8 cellular contexts compared by ENCODE assay signal in the genomic region with DNA sequence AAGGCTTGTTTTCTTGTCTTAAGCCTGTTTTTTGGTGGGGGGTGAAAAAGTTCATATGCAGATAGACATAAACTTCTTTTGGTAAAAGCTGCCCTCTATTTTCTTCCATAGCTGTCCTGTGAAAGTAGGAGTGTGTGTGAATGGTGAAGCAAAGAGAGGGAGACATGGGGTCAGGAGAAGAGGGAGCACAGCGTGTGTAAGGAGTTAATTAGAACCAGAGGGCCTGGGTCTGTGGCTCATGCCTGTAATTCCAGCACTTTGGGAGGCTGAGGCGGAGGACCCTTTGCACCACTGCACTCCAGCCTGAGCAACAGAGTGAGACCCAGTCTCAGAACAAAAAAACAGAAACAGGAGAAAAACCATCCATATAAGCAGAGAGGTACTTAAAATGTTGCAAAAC. TPM values are rescaled to one million over a fixed set of nuclear protein-coding genes. Genes with fewer than 3 reads are reported as not detected.
A peak's percentile ranks its signal among the peaks of the same experiment; 100 is the strongest.
DNase-seq lines count a peak whose midpoint lies in the region; ATAC-seq and TF ChIP-seq lines count a peak whose summit lies in the region.

No MANE protein-coding gene starts in this region.

- H3K9ac ChIP-seq in BLaER1 treated with 17β-estradiol and CSF1 and Interleukin-3, amounts not matched to agents 10 nM and 100 nM = peak overlapping the region; percentile 88 to 97 (median 93)

- H3K27ac Mint-ChIP-seq in nephron progenitor cell = peak overlapping the region; percentile 94

- H4K20me1 ChIP-seq in BLaER1 treated with 17β-estradiol and CSF1 and Interleukin-3, amounts not matched to agents 10 nM and 100 nM = no peaks in the 10 kb centered on the region

- H3K9me3 ChIP-seq in BLaER1 treated with 17β-estradiol and CSF1 and Interleukin-3, amounts not matched to agents 10 nM and 100 nM (replicated peaks in 1 of 11) = peaks cover 24 to 40% (median 35%) of the 10 kb centered on the region in 11 experiments

- no peak for ATAC-seq in GM21529 (IDR thresholded peaks at IDR 0.05; ENCODE audit: unreplicated experiment)
- ATAC-seq in GM19324 (IDR thresholded peaks at IDR 0.05; ENCODE audit: low FRiP score, unreplicated experiment) = no peak
- ATAC-seq in HG03159 (IDR thresholded peaks at IDR 0.05; ENCODE audit: unreplicated experiment) = no peak

- H3K27ac ChIP-seq in BLaER1 treated with 17β-estradiol and CSF1 and Interleukin-3, amounts not matched to agents 10 nM and 100 nM = peak overlapping the region; percentile 91 to 99 (median 98)

- peaks cover 27% of the 10 kb centered on the region for H3K4me1 Mint-ChIP-seq in nephron progenitor cell

- H3K4me3 Mint-ChIP-seq in nephron progenitor cell = peak overlapping the region; percentile 93

- H3K36me3 Mint-ChIP-seq in nephron progenitor cell (ENCODE audit: low read depth) = peaks cover 39% of the 10 kb centered on the region

- peaks cover 4% of the 10 kb centered on the region for H3K27me3 Mint-ChIP-seq in nephron progenitor cell (ENCODE audit: low read depth, poor library complexity)

- H3K27me3 ChIP-seq in BLaER1 treated with 17β-estradiol and CSF1 and Interleukin-3, amounts not matched to agents 10 nM and 100 nM = no peaks in the 10 kb centered on the region

- peak overlapping the region; percentile 62 to 82 (median 73) for H3K4me3 ChIP-seq in BLaER1 treated with 17β-estradiol and CSF1 and Interleukin-3, amounts not matched to agents 10 nM and 100 nM

- H3K9me3 Mint-ChIP-seq in nephron progenitor cell = peaks cover 43% of the 10 kb centered on the region

- H3K4me2 ChIP-seq in BLaER1 treated with 17β-estradiol and CSF1 and Interleukin-3, amounts not matched to agents 10 nM and 100 nM = peak overlapping the region; percentile 89 to 96 (median 93)

- peaks cover 15 to 34% (median 25%) of the 10 kb centered on the region in 11 experiments; a peak in 20 of 22 replicates for H3K36me3 ChIP-seq in BLaER1 treated with 17β-estradiol and CSF1 and Interleukin-3, amounts not matched to agents 10 nM and 100 nM

- DNase-seq in NAMALWA (ENCODE audit: low spot score) = peak; percentile 37
- peak; percentile 45 for DNase-seq in dermis blood vessel endothelial cell
- peak; percentile 22 for DNase-seq in nephron progenitor cell
- no peak for DNase-seq in DMS153 (lab: John Stamatoyannopoulos, UW)

- H3K4me1 ChIP-seq in BLaER1 treated with 17β-estradiol and CSF1 and Interleukin-3, amounts not matched to agents 10 nM and 100 nM = peaks cover 44 to 55% (median 47%) of the 10 kb centered on the region in 10 experiments

- TF ChIP-seq CTCF in nephron progenitor cell (IDR thresholded peaks at IDR 0.05) = no peak

RNA-seq across cellular contexts. Expression of a gene that starts 16.2 kb away (rescaled TPM):
- total RNA-seq in dermis blood vessel endothelial cell = 87.8 and 195 TPM in 2 replicates
